Comparison of ENCODE assay signal across 22 cellular contexts in genomic region chr12:85138833-85139232, GRCh38.
"Had no signal": no experiment of that assay in that cellular context is flagged by ENCODE, and none has a peak within 500 bp of the region (broad histone marks: within the 10 kb centered on the region; RNA-seq: fewer than 3 reads in every experiment).

No MANE protein-coding gene starts in this region.

- H3K36me3 Mint-ChIP-seq: activated naive CD4-positive, alpha-beta T cell treated with anti-CD3 and anti-CD28 coated beads, Interleukin-2, amount 10 ng/mL, durations not matched to agents 7 days and 5 days; immature natural killer cell; naive thymus-derived CD8-positive, alpha-beta T cell; stimulated activated memory B cell treated with anti-CD40 and anti-IgM and Interleukin-4, amounts not matched to agents 10 μg/mL and 1 μg/mL and 100 μg/mL, for 72 hours had no signal

- H3K27ac ChIP-seq: ascending aorta, esophagus squamous epithelium, heart left ventricle, ovary, thoracic aorta, upper lobe of left lung had no signal

- H3K27ac Mint-ChIP-seq: activated CD4-positive, alpha-beta T cell treated with anti-CD3 and anti-CD28 coated beads, Interleukin-2, amount 10 ng/mL, durations not matched to agents 24 days and 14 days; activated CD8-positive, alpha-beta T cell treated with anti-CD3 and anti-CD28 coated beads for 36 hours; activated naive CD4-positive, alpha-beta T cell treated with anti-CD3 and anti-CD28 coated beads, Interleukin-2, amount 10 ng/mL, durations not matched to agents 7 days and 5 days; activated naive CD8-positive, alpha-beta T cell treated with anti-CD3 and anti-CD28 coated beads, Interleukin-2, amount 50 U/mL, for 24 hours; activated T-cell treated with anti-CD3 and anti-CD28 coated beads, Interleukin-2, amount 50 U/mL, for 24 hours; dendritic cell treated with granulocyte-macrophage colony-stimulating factor and Interleukin-4, amounts not matched to agents 40 ng/mL and 50 ng/mL, for 4 days; immature natural killer cell; naive thymus-derived CD8-positive, alpha-beta T cell; stimulated activated memory B cell treated with anti-CD40 and anti-IgM and Interleukin-4, amounts not matched to agents 10 μg/mL and 1 μg/mL and 100 μg/mL, for 72 hours had no signal

- H3K27me3 ChIP-seq: ascending aorta, esophagus squamous epithelium, heart left ventricle, ovary, upper lobe of left lung had no signal

- H3K9me3 Mint-ChIP-seq: activated CD4-positive, alpha-beta T cell treated with anti-CD3 and anti-CD28 coated beads, Interleukin-2, amount 10 ng/mL, durations not matched to agents 24 days and 14 days; activated CD8-positive, alpha-beta T cell treated with anti-CD3 and anti-CD28 coated beads for 36 hours; activated naive CD8-positive, alpha-beta T cell treated with anti-CD3 and anti-CD28 coated beads, Interleukin-2, amount 50 U/mL, for 24 hours; activated T-cell treated with anti-CD3 and anti-CD28 coated beads, Interleukin-2, amount 50 U/mL, for 24 hours; dendritic cell treated with granulocyte-macrophage colony-stimulating factor and Interleukin-4, amounts not matched to agents 40 ng/mL and 50 ng/mL, for 4 days; stimulated activated memory B cell treated with anti-CD40 and anti-IgM and Interleukin-4, amounts not matched to agents 10 μg/mL and 1 μg/mL and 100 μg/mL, for 72 hours had no signal

- H3K4me1 Mint-ChIP-seq: activated CD4-positive, alpha-beta T cell treated with anti-CD3 and anti-CD28 coated beads, Interleukin-2, amount 10 ng/mL, durations not matched to agents 24 days and 14 days; activated naive CD4-positive, alpha-beta T cell treated with anti-CD3 and anti-CD28 coated beads, Interleukin-2, amount 10 ng/mL, durations not matched to agents 7 days and 5 days; activated naive CD8-positive, alpha-beta T cell treated with anti-CD3 and anti-CD28 coated beads, Interleukin-2, amount 50 U/mL, for 24 hours; immature natural killer cell; naive thymus-derived CD8-positive, alpha-beta T cell; stimulated activated memory B cell treated with anti-CD40 and anti-IgM and Interleukin-4, amounts not matched to agents 10 μg/mL and 1 μg/mL and 100 μg/mL, for 72 hours had no signal

- DNase-seq: activated CD4-positive, alpha-beta T cell treated with anti-CD3 and anti-CD28 coated beads, Interleukin-2, amount 10 ng/mL, durations not matched to agents 24 days and 14 days; activated CD8-positive, alpha-beta T cell treated with anti-CD3 and anti-CD28 coated beads for 36 hours; activated naive CD4-positive, alpha-beta T cell treated with anti-CD3 and anti-CD28 coated beads, Interleukin-2, amount 10 ng/mL, durations not matched to agents 7 days and 5 days; activated naive CD8-positive, alpha-beta T cell treated with anti-CD3 and anti-CD28 coated beads, Interleukin-2, amount 50 U/mL, for 24 hours; activated T-cell treated with anti-CD3 and anti-CD28 coated beads, Interleukin-2, amount 50 U/mL, for 24 hours; effector memory CD4-positive, alpha-beta T cell; esophagus squamous epithelium; foreskin melanocyte; heart left ventricle; immature natural killer cell; mesendoderm; naive thymus-derived CD8-positive, alpha-beta T cell; ovary; stimulated activated CD4-positive, alpha-beta T cell treated with anti-CD3 and anti-CD28 coated beads, Interleukin-4, amount 100 ng/mL, for 4 hours; T1000; upper lobe of left lung had no signal

- H3K4me3 ChIP-seq: ascending aorta, esophagus squamous epithelium, heart left ventricle, ovary, thoracic aorta, upper lobe of left lung had no signal

- H3K4me3 Mint-ChIP-seq: activated CD4-positive, alpha-beta T cell treated with anti-CD3 and anti-CD28 coated beads, Interleukin-2, amount 10 ng/mL, durations not matched to agents 24 days and 14 days; activated CD8-positive, alpha-beta T cell treated with anti-CD3 and anti-CD28 coated beads for 36 hours; activated naive CD4-positive, alpha-beta T cell treated with anti-CD3 and anti-CD28 coated beads, Interleukin-2, amount 10 ng/mL, durations not matched to agents 7 days and 5 days; activated naive CD8-positive, alpha-beta T cell treated with anti-CD3 and anti-CD28 coated beads, Interleukin-2, amount 50 U/mL, for 24 hours; activated T-cell treated with anti-CD3 and anti-CD28 coated beads, Interleukin-2, amount 50 U/mL, for 24 hours; dendritic cell treated with granulocyte-macrophage colony-stimulating factor and Interleukin-4, amounts not matched to agents 40 ng/mL and 50 ng/mL, for 4 days; immature natural killer cell; naive thymus-derived CD8-positive, alpha-beta T cell; stimulated activated memory B cell treated with anti-CD40 and anti-IgM and Interleukin-4, amounts not matched to agents 10 μg/mL and 1 μg/mL and 100 μg/mL, for 72 hours had no signal

- ATAC-seq: activated CD8-positive, alpha-beta T cell treated with anti-CD3 and anti-CD28 coated beads for 36 hours; activated naive CD8-positive, alpha-beta T cell treated with anti-CD3 and anti-CD28 coated beads, Interleukin-2, amount 50 U/mL, for 24 hours; heart left ventricle; naive thymus-derived CD8-positive, alpha-beta T cell; sciatic nerve; stimulated activated memory B cell treated with anti-CD40 and anti-IgM and Interleukin-4, amounts not matched to agents 10 μg/mL and 1 μg/mL and 100 μg/mL, for 72 hours had no signal

- H3K27me3 Mint-ChIP-seq: activated CD4-positive, alpha-beta T cell treated with anti-CD3 and anti-CD28 coated beads, Interleukin-2, amount 10 ng/mL, durations not matched to agents 24 days and 14 days; activated CD8-positive, alpha-beta T cell treated with anti-CD3 and anti-CD28 coated beads for 36 hours; activated naive CD4-positive, alpha-beta T cell treated with anti-CD3 and anti-CD28 coated beads, Interleukin-2, amount 10 ng/mL, durations not matched to agents 7 days and 5 days; activated naive CD8-positive, alpha-beta T cell treated with anti-CD3 and anti-CD28 coated beads, Interleukin-2, amount 50 U/mL, for 24 hours; activated T-cell treated with anti-CD3 and anti-CD28 coated beads, Interleukin-2, amount 50 U/mL, for 24 hours; dendritic cell treated with granulocyte-macrophage colony-stimulating factor and Interleukin-4, amounts not matched to agents 40 ng/mL and 50 ng/mL, for 4 days; naive thymus-derived CD8-positive, alpha-beta T cell; stimulated activated memory B cell treated with anti-CD40 and anti-IgM and Interleukin-4, amounts not matched to agents 10 μg/mL and 1 μg/mL and 100 μg/mL, for 72 hours had no signal

- FAIRE-seq: endothelial cell of umbilical vein had no signal
